In the genomic region with DNA sequence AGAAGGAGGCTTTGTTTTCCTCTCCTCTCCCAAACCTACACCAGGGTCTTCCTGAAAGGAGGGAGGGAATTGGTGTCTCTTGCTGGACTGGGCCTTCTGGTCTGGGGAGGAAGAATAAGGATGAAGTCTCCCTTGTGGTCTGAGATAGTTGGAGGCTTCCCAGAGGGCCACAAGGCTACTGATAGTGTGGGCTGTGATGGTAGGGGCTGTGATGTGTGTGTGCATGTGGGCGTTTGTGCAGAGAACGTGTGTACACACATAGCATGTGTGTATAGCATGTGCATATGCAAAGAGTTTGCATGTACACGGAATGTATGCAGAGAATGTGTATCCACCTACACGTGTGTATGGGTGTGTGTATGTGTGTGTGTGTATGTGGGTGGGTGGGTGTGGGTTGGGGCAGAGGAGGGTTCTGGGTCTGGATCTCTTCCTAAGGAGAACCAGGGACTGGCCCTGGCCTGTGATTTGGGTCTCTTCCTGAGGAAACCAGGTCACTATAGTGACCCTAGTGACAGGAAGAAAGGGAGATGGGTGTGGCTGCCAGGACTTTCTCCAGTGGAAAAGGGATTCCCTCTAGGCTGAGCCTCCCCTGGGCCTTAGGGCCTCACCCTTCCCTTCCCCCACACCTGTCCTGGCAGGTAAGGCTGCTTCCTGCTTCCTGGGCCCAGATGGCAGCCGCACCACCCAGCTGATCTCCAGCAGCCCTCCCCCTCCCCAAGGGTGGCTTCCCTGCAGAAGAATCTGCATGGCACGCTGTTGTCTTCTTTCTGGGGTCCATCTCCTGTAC, we compare ENCODE assay signal across 8 cellular contexts. TPM values are rescaled to one million over a fixed set of nuclear protein-coding genes. Genes with fewer than 3 reads are reported as not detected.
DNase-seq lines count a peak whose midpoint lies in the region; ATAC-seq and TF ChIP-seq lines count a peak whose summit lies in the region.

No MANE protein-coding gene starts in this region.

- H3K27me3 ChIP-seq in GM23338 (ENCODE audit: insufficient read depth), result no peaks in the 10 kb centered on the region
- H3K27me3 ChIP-seq in PC-9 (ENCODE audit: insufficient read depth, low read depth), result no peaks in the 10 kb centered on the region
- no peaks in the 10 kb centered on the region for H3K27me3 ChIP-seq in fibroblast of lung (ENCODE audit: control insufficient read depth, insufficient read depth, low read length)

- no peaks in the 10 kb centered on the region for H3K36me3 Mint-ChIP-seq in GM23338 (ENCODE audit: low read depth)

- H3K27me3 Mint-ChIP-seq in GM23338 (ENCODE audit: insufficient read depth, low read depth, poor library complexity), result peaks cover 7% of the 10 kb centered on the region

- peaks cover 42% of the 10 kb centered on the region for H3K4me1 Mint-ChIP-seq in GM23338

- H3K79me2 ChIP-seq in GM23338 (replicated peaks; ENCODE audit: insufficient read depth) (peaks cover 67% of the 10 kb centered on the region), PC-9 (ENCODE audit: low read depth) (peaks cover 72% of the 10 kb centered on the region), fibroblast of lung (ENCODE audit: control insufficient read depth, insufficient read depth, low read length) (peaks cover 63% of the 10 kb centered on the region)

- peaks cover 46% of the 10 kb centered on the region for H3K4me1 ChIP-seq in GM23338 (ENCODE audit: insufficient read depth)
- peaks cover 58% of the 10 kb centered on the region for H3K4me1 ChIP-seq in PC-9 (replicated peaks; ENCODE audit: insufficient read depth)
- H3K4me1 ChIP-seq in fibroblast of lung (ENCODE audit: control insufficient read depth, extremely low read depth, insufficient read depth, low read length), result peaks cover 17% of the 10 kb centered on the region

- no peak overlapping the region for H3K27ac Mint-ChIP-seq in GM23338

- no peaks in the 10 kb centered on the region for H3K9me3 Mint-ChIP-seq in GM23338

- H3K4me3 Mint-ChIP-seq in GM23338, result peak overlapping the region; percentile 92

- H3K36me3 ChIP-seq in GM23338 (ENCODE audit: insufficient read depth) (no peaks in the 10 kb centered on the region), PC-9 (ENCODE audit: low read depth) (no peaks in the 10 kb centered on the region), fibroblast of lung (ENCODE audit: control insufficient read depth, insufficient read depth, low read length) (no peaks in the 10 kb centered on the region)

- CTCF ChIA-PET in PC-9 (lab: Charles Lee), result interaction anchor here (0.6 to 1.1 kb wide), 2 partner anchors 39 to 73 kb away, joined by 3 to 8 read pairs; no protein-coding TSS in a partner anchor

- H3K4me3 ChIP-seq in GM23338 (peak overlapping the region; percentile 100), PC-9 (peak overlapping the region; percentile 100), fibroblast of lung (replicated peaks in 1 of 4; ENCODE audit: control extremely low read depth in 1 of 4, insufficient read depth in 1 of 4, low read depth in 3 of 4, low read length in 4 of 4) (peak overlapping the region; percentile 65 to 99 (median 92))

- intact Hi-C loops in PC-9 (cut with micrococcal nuclease; ENCODE audit: unreplicated experiment), result loop anchor here (2.0 to 10.0 kb wide), 6 partner anchors 39 to 162 kb away; no protein-coding TSS in a partner anchor

- H3K9me3 ChIP-seq in PC-9 (ENCODE audit: insufficient read depth, low read depth) (no peaks in the 10 kb centered on the region), fibroblast of lung (ENCODE audit: control insufficient read depth, insufficient read depth, low read depth, low read length) (no peaks in the 10 kb centered on the region)

- DNase-seq in GM23338 (ENCODE audit: low spot score) (peak; percentile 66), PC-9 (peak; percentile 68 to 77), fibroblast of lung (ENCODE audit: low read depth in 2 of 2) (no peak), retina (peak; percentile 28)
- DNase-seq in activated CD4-positive, alpha-beta T cell treated with anti-CD3 and anti-CD28 coated beads, Interleukin-2, amount 50 U/mL, for 1 hour, result no peak

- no peak overlapping the region; the same call in 1 of the 2 replicates for H3K27ac ChIP-seq in GM23338 (ENCODE audit: low read depth)
- H3K27ac ChIP-seq in PC-9, result peak overlapping the region; percentile 75
- H3K27ac ChIP-seq in fibroblast of lung (ENCODE audit: insufficient read depth, low read length), result peak overlapping the region; percentile 23

- BruUV-seq in PC-9 (replicated peaks; lab: Mats Ljungman, UMichigan), result TSS peak; percentile 34

- no peak overlapping the region for H3K9ac ChIP-seq in fibroblast of lung (ENCODE audit: insufficient read depth, low read length)

- H3K4me2 ChIP-seq in GM23338 (peak overlapping the region; percentile 96), PC-9 (peak overlapping the region; percentile 86), fibroblast of lung (ENCODE audit: extremely low read depth, insufficient read depth, low read length) (peak overlapping the region; percentile 92)

- H3F3A ChIP-seq in GM23338 (replicated peaks; ENCODE audit: low read depth) (no peaks in the 10 kb centered on the region), PC-9 (ENCODE audit: insufficient read depth, low read depth) (peaks cover 27% of the 10 kb centered on the region)

- ATAC-seq in GM23338 (peak; percentile 12), GM18870 (IDR thresholded peaks at IDR 0.05; ENCODE audit: unreplicated experiment) (no peak), HG02642 (IDR thresholded peaks at IDR 0.05; ENCODE audit: poor library complexity, unreplicated experiment) (no peak)
- ATAC-seq in activated CD4-positive, CD25-positive, alpha-beta regulatory T cell treated with anti-CD3 and anti-CD28 coated beads, Interleukin-2, amount 50 U/mL, for 24 hours, result no peak

- H4K20me1 ChIP-seq in GM23338 (replicated peaks; ENCODE audit: insufficient read depth), result peaks cover 26% of the 10 kb centered on the region
- peaks cover 56% of the 10 kb centered on the region for H4K20me1 ChIP-seq in PC-9 (ENCODE audit: insufficient read depth)
- no peaks in the 10 kb centered on the region for H4K20me1 ChIP-seq in fibroblast of lung (ENCODE audit: control insufficient read depth, extremely low read depth, insufficient read depth, low read length)

- TF ChIP-seq CTCF in GM23338 (conservative IDR thresholded peaks at IDR 0.05; ENCODE audit: low read depth in 2 of 2), result no peak
- TF ChIP-seq CTCF in PC-9 (conservative IDR thresholded peaks at IDR 0.05), result no peak
- TF ChIP-seq CTCF in fibroblast of lung (conservative IDR thresholded peaks at IDR 0.05 in 1 of 2, IDR thresholded peaks at IDR 0.05 in 1 of 2; ENCODE audit: low read depth in 1 of 2, low read length in 2 of 2), result no peak

- no peaks in the 10 kb centered on the region for H3K9me2 ChIP-seq in GM23338 (ENCODE audit: insufficient read depth)
- H3K9me2 ChIP-seq in PC-9 (ENCODE audit: insufficient read depth), result no peaks in the 10 kb centered on the region

- POLR2A ChIA-PET in PC-9 (lab: Charles Lee; ENCODE audit: unreplicated experiment), result interaction anchor here (1.2 kb wide), 1 partner anchor 11 kb away, joined by 7 read pairs; no protein-coding TSS in a partner anchor

- no peak overlapping the region for H2AFZ ChIP-seq in GM23338
- no peak overlapping the region for H2AFZ ChIP-seq in PC-9
- H2AFZ ChIP-seq in fibroblast of lung (ENCODE audit: low read length), result no peak overlapping the region

TF ChIP-seq in GM23338, 12 proteins besides CTCF, POLR2A, EP300 and RAD21 (continues in another document):
- TF ChIP-seq, protein P1, sequence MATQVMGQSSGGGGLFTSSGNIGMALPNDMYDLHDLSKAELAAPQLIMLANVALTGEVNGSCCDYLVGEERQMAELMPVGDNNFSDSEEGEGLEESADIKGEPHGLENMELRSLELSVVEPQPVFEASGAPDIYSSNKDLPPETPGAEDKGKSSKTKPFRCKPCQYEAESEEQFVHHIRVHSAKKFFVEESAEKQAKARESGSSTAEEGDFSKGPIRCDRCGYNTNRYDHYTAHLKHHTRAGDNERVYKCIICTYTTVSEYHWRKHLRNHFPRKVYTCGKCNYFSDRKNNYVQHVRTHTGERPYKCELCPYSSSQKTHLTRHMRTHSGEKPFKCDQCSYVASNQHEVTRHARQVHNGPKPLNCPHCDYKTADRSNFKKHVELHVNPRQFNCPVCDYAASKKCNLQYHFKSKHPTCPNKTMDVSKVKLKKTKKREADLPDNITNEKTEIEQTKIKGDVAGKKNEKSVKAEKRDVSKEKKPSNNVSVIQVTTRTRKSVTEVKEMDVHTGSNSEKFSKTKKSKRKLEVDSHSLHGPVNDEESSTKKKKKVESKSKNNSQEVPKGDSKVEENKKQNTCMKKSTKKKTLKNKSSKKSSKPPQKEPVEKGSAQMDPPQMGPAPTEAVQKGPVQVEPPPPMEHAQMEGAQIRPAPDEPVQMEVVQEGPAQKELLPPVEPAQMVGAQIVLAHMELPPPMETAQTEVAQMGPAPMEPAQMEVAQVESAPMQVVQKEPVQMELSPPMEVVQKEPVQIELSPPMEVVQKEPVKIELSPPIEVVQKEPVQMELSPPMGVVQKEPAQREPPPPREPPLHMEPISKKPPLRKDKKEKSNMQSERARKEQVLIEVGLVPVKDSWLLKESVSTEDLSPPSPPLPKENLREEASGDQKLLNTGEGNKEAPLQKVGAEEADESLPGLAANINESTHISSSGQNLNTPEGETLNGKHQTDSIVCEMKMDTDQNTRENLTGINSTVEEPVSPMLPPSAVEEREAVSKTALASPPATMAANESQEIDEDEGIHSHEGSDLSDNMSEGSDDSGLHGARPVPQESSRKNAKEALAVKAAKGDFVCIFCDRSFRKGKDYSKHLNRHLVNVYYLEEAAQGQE (IDR thresholded peaks at IDR 0.05; ENCODE audit: unreplicated experiment), result no peak
- TF ChIP-seq, protein P2, sequence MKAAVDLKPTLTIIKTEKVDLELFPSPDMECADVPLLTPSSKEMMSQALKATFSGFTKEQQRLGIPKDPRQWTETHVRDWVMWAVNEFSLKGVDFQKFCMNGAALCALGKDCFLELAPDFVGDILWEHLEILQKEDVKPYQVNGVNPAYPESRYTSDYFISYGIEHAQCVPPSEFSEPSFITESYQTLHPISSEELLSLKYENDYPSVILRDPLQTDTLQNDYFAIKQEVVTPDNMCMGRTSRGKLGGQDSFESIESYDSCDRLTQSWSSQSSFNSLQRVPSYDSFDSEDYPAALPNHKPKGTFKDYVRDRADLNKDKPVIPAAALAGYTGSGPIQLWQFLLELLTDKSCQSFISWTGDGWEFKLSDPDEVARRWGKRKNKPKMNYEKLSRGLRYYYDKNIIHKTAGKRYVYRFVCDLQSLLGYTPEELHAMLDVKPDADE (IDR thresholded peaks at IDR 0.05), result no peak
- no peak for TF ChIP-seq EZH2 (IDR thresholded peaks at IDR 0.05; ENCODE audit: low read depth, unreplicated experiment)
- no peak for TF ChIP-seq JUNB (IDR thresholded peaks at IDR 0.05; ENCODE audit: unreplicated experiment)
- TF ChIP-seq NANOG (IDR thresholded peaks at IDR 0.05; ENCODE audit: borderline replicate concordance), result no peak

RNA-seq across cellular contexts. Expression of a gene that starts 1.7 kb away (rescaled TPM):
- 155 and 179 TPM in 2 replicates for total RNA-seq in GM23338 (2014; rRNA removed; shearing (Covaris generic))
- 36.5 and 39.7 TPM in 2 replicates for polyA plus RNA-seq in GM23338 (2016; fragmentation: Nextera tagmentation; extraction: Ambion mirVana)
- total RNA-seq in PC-9 (2021), result 349 and 361 TPM in 2 replicates
- total RNA-seq in fibroblast of lung, result 51.6 and 81.7 TPM in 2 replicates
- 47.9 and 105 TPM in 2 replicates for polyA plus RNA-seq in fibroblast of lung
- polyA plus RNA-seq in fibroblast of lung (2012), result 58.4 and 119 TPM in 2 replicates
- polyA minus RNA-seq in fibroblast of lung (ENCODE audit: low replicate concordance), result 157 and 358 TPM in 2 replicates

Comparison
In these comparisons a context has a peak if more than half of its experiments do, and no peak if none do; other contexts are left out.
1. DNase-seq: peak in GM23338 (single experiment), PC-9 (2 of 2) and retina (single experiment); none in fibroblast of lung (0 of 2) and activated CD4-positive, alpha-beta T cell treated with anti-CD3 and anti-CD28 coated beads, Interleukin-2, amount 50 U/mL, for 1 hour (single experiment).
2. Peak in every context shown above with its lines, with median percentiles within 50 percentile points of each other: H3K4me2 ChIP-seq and H3K4me3 ChIP-seq.